18 cellular contexts compared by ENCODE assay signal in genomic region chr2:195602687-195603086, GRCh38.
"Had no signal": no experiment of that assay in that cellular context is flagged by ENCODE, and none has a peak within 500 bp of the region (broad histone marks: within the 10 kb centered on the region; RNA-seq: fewer than 3 reads in every experiment).

No MANE protein-coding gene starts in this region.

- H3K36me3 ChIP-seq: adrenal gland, esophagus muscularis mucosa, pancreas, thoracic aorta had no signal

- H3K27me3 Mint-ChIP-seq: activated CD4-positive, alpha-beta memory T cell treated with anti-CD3 and anti-CD28 coated beads for 36 hours; activated CD4-positive, alpha-beta T cell treated with anti-CD3 and anti-CD28 coated beads for 36 hours; activated CD8-positive, alpha-beta memory T cell treated with anti-CD3 and anti-CD28 coated beads, Interleukin-2, amount 10 ng/mL, durations not matched to agents 7 days and 5 days had no signal

- H3K4me1 Mint-ChIP-seq: activated CD8-positive, alpha-beta memory T cell treated with anti-CD3 and anti-CD28 coated beads, Interleukin-2, amount 10 ng/mL, durations not matched to agents 7 days and 5 days; neural crest cell had no signal

- H3K9me3 Mint-ChIP-seq: activated CD4-positive, alpha-beta memory T cell treated with anti-CD3 and anti-CD28 coated beads for 36 hours; neural crest cell; stimulated activated effector memory CD8-positive, alpha-beta T cell treated with anti-CD3 and anti-CD28 coated beads, Interleukin-12 subunit alpha, Interleukin-12 subunit beta, amount 100 ng/mL, for 72 hours had no signal

- H3K4me1 ChIP-seq: adrenal gland, esophagus muscularis mucosa, pancreas had no signal

- DNase-seq: activated CD4-positive, alpha-beta memory T cell treated with anti-CD3 and anti-CD28 coated beads for 36 hours; activated CD4-positive, alpha-beta T cell treated with anti-CD3 and anti-CD28 coated beads for 36 hours; activated CD8-positive, alpha-beta memory T cell treated with anti-CD3 and anti-CD28 coated beads, Interleukin-2, amount 10 ng/mL, durations not matched to agents 7 days and 5 days; activated naive CD4-positive, alpha-beta T cell treated with anti-CD3 and anti-CD28 coated beads, Interleukin-2, amount 50 U/mL, for 16 hours; activated T-cell treated with anti-CD3 and anti-CD28 coated beads, Interleukin-2, amount 50 U/mL, for 1 hour; caudate nucleus; islet precursor cell; pancreas; stimulated activated CD4-positive, alpha-beta T cell treated with anti-CD3 and anti-CD28 coated beads, Interleukin-12 subunit alpha, Interleukin-12 subunit beta, amount 100 ng/mL, for 4 hours had no signal

- H3K36me3 Mint-ChIP-seq: activated CD4-positive, alpha-beta memory T cell treated with anti-CD3 and anti-CD28 coated beads for 36 hours; activated CD8-positive, alpha-beta memory T cell treated with anti-CD3 and anti-CD28 coated beads, Interleukin-2, amount 10 ng/mL, durations not matched to agents 7 days and 5 days; stimulated activated effector memory CD8-positive, alpha-beta T cell treated with anti-CD3 and anti-CD28 coated beads, Interleukin-12 subunit alpha, Interleukin-12 subunit beta, amount 100 ng/mL, for 72 hours had no signal

- FAIRE-seq: colon, endometrium, pancreas, urothelium cell line had no signal

- H3K27ac Mint-ChIP-seq: activated CD4-positive, alpha-beta memory T cell treated with anti-CD3 and anti-CD28 coated beads for 36 hours; activated CD4-positive, alpha-beta T cell treated with anti-CD3 and anti-CD28 coated beads for 36 hours; activated CD8-positive, alpha-beta memory T cell treated with anti-CD3 and anti-CD28 coated beads, Interleukin-2, amount 10 ng/mL, durations not matched to agents 7 days and 5 days; T-helper 2 cell treated with Interferon-gamma antibody and Interleukin-4, amounts not matched to agents 5 μg/mL and 100 μg/mL, for 36 hours had no signal

- ATAC-seq: activated CD4-positive, alpha-beta T cell treated with anti-CD3 and anti-CD28 coated beads for 36 hours; activated CD8-positive, alpha-beta memory T cell treated with anti-CD3 and anti-CD28 coated beads, Interleukin-2, amount 10 ng/mL, durations not matched to agents 7 days and 5 days; pancreas; stimulated activated effector memory CD8-positive, alpha-beta T cell treated with anti-CD3 and anti-CD28 coated beads, Interleukin-12 subunit alpha, Interleukin-12 subunit beta, amount 100 ng/mL, for 72 hours had no signal

- H3K27me3 ChIP-seq: adrenal gland, esophagus muscularis mucosa, pancreas had no signal

- H3K9me3 ChIP-seq: adrenal gland, esophagus muscularis mucosa, pancreas, thoracic aorta had no signal

- H3K4me3 Mint-ChIP-seq: activated CD4-positive, alpha-beta memory T cell treated with anti-CD3 and anti-CD28 coated beads for 36 hours; activated CD4-positive, alpha-beta T cell treated with anti-CD3 and anti-CD28 coated beads for 36 hours; activated CD8-positive, alpha-beta memory T cell treated with anti-CD3 and anti-CD28 coated beads, Interleukin-2, amount 10 ng/mL, durations not matched to agents 7 days and 5 days; neural crest cell; stimulated activated effector memory CD8-positive, alpha-beta T cell treated with anti-CD3 and anti-CD28 coated beads, Interleukin-12 subunit alpha, Interleukin-12 subunit beta, amount 100 ng/mL, for 72 hours; T-helper 2 cell treated with Interferon-gamma antibody and Interleukin-4, amounts not matched to agents 5 μg/mL and 100 μg/mL, for 36 hours had no signal

- H3K27ac ChIP-seq: adrenal gland, esophagus muscularis mucosa, pancreas, thoracic aorta had no signal

- H3K4me3 ChIP-seq: adrenal gland, esophagus muscularis mucosa, pancreas, thoracic aorta had no signal
